20 cellular contexts compared by ENCODE assay signal in the genomic region with DNA sequence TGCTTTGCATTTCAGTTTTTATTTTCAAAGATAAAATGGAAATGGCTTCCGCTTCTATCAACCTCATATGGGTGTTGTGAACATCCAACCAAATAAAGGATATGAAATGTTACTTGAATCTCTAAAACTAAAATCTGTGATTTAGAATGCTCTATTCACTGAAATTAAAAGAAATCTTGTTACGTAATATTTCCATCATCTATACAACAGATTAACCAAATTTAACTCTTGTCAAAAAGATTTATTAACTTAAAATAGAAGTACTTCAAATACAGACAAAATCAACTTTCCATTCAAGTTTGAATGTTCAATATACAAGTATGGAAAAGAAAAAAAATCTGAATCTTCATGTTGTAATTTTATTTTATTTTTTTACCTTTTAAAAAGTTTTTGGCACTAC. TPM values are rescaled to one million over a fixed set of nuclear protein-coding genes. Genes with fewer than 3 reads are reported as not detected.
DNase-seq lines count a peak whose midpoint lies in the region; ATAC-seq and TF ChIP-seq lines count a peak whose summit lies in the region.
"Had no signal": no experiment of that assay in that cellular context is flagged by ENCODE, and none has a peak within 500 bp of the region (broad histone marks: within the 10 kb centered on the region; RNA-seq: fewer than 3 reads in every experiment).

No MANE protein-coding gene starts in this region.

- POLR2A ChIA-PET in CD8-positive, alpha-beta memory T cell (lab: Charles Lee): interaction anchor here (0.6 to 2.4 kb wide), 5 partner anchors 7 to 130 kb away, joined by 3 to 24 read pairs (median 4); a partner anchor contains a TSS
- POLR2A ChIA-PET in activated CD8-positive, alpha-beta T cell treated with anti-CD3 and anti-CD28 coated beads for 36 hours (lab: Charles Lee): interaction anchor here (0.9 to 1.6 kb wide), 7 partner anchors 9 to 58 kb away, joined by 3 to 21 read pairs (median 6); a partner anchor contains a TSS
- POLR2A ChIA-PET in naive thymus-derived CD4-positive, alpha-beta T cell (lab: Charles Lee): interaction anchor here (0.6 to 4.1 kb wide), 6 partner anchors 10 to 280 kb away, joined by 3 to 53 read pairs (median 4); a partner anchor contains a TSS

- no peak for DNase-seq in activated CD8-positive, alpha-beta memory T cell treated with anti-CD3 and anti-CD28 coated beads, Interleukin-2, amount 10 ng/mL, durations not matched to agents 7 days and 5 days
- no peak for DNase-seq in activated CD8-positive, alpha-beta memory T cell treated with anti-CD3 and anti-CD28 coated beads, Interleukin-2, amount 50 U/mL, for 4 hours
- DNase-seq in CD8-positive, alpha-beta memory T cell: no peak
- DNase-seq in activated CD8-positive, alpha-beta T cell treated with anti-CD3 and anti-CD28 coated beads for 36 hours: no peak
- DNase-seq in naive thymus-derived CD4-positive, alpha-beta T cell: no peak
- DNase-seq in UCSD-AML1 (lab: John Stamatoyannopoulos, UW; ENCODE audit: unreplicated experiment) (no peak), NCI-H446 treated with DMSO at 0.1 percent for 48 hours (lab: John Stamatoyannopoulos, UW) (no peak), lower lobe of right lung (no peak)
- DNase-seq: COR-L47; GDM1; left colon; NCI-H1092 treated with DMSO at 0.1 percent for 48 hours; NCI-H187 treated with DMSO at 0.1 percent for 48 hours; NCI-H69; right lobe of liver; Right ventricle myocardium superior; stimulated activated naive B cell treated with anti-CD40 and anti-IgM and Interleukin-4, amounts not matched to agents 10 μg/mL and 1 μg/mL and 100 μg/mL, for 72 hours had no signal

- H3K4me3 Mint-ChIP-seq in activated CD8-positive, alpha-beta memory T cell treated with anti-CD3 and anti-CD28 coated beads, Interleukin-2, amount 10 ng/mL, durations not matched to agents 7 days and 5 days: no peak overlapping the region
- no peak overlapping the region for H3K4me3 Mint-ChIP-seq in CD8-positive, alpha-beta memory T cell
- H3K4me3 Mint-ChIP-seq in activated CD8-positive, alpha-beta T cell treated with anti-CD3 and anti-CD28 coated beads for 36 hours: no peak overlapping the region
- H3K4me3 Mint-ChIP-seq in naive thymus-derived CD4-positive, alpha-beta T cell: peak overlapping the region in 1 of 10 donors; percentile 37
- H3K4me3 Mint-ChIP-seq: stimulated activated naive B cell treated with anti-CD40 and anti-IgM and Interleukin-4, amounts not matched to agents 10 μg/mL and 1 μg/mL and 100 μg/mL, for 72 hours had no signal

- peak overlapping the region; percentile 73 for H3K27ac ChIP-seq in CD8-positive, alpha-beta memory T cell (ENCODE audit: low read depth, low read length)
- peak overlapping the region; percentile 63 for H3K27ac ChIP-seq in naive thymus-derived CD4-positive, alpha-beta T cell (ENCODE audit: low read depth, low read length)
- no peak overlapping the region for H3K27ac ChIP-seq in lower lobe of right lung
- H3K27ac ChIP-seq: A549, gastroesophageal sphincter, hepatocyte, right lobe of liver had no signal

- H3K4me1 ChIP-seq in CD8-positive, alpha-beta memory T cell (ENCODE audit: insufficient read depth, low read length): peaks cover 44% of the 10 kb centered on the region
- H3K4me1 ChIP-seq in naive thymus-derived CD4-positive, alpha-beta T cell (ENCODE audit: control insufficient read depth in 2 of 2, insufficient read depth in 2 of 2, low read length in 2 of 2): peaks cover 35 to 57% of the 10 kb centered on the region in 2 donors
- H3K4me1 ChIP-seq in lower lobe of right lung: no peaks in the 10 kb centered on the region
- H3K4me1 ChIP-seq: A549, gastroesophageal sphincter, right lobe of liver had no signal

- CTCF ChIA-PET in activated CD8-positive, alpha-beta memory T cell treated with anti-CD3 and anti-CD28 coated beads, Interleukin-2, amount 10 ng/mL, durations not matched to agents 7 days and 5 days (lab: Charles Lee): interaction anchor here (1.2 to 2.5 kb wide), 4 partner anchors 10 to 263 kb away, joined by 3 to 20 read pairs (median 8); a partner anchor contains a TSS
- CTCF ChIA-PET in CD8-positive, alpha-beta memory T cell (lab: Charles Lee): interaction anchor here (1.0 to 2.4 kb wide), 4 partner anchors 18 to 262 kb away, joined by 3 to 12 read pairs (median 4); a partner anchor contains a TSS
- CTCF ChIA-PET in activated CD8-positive, alpha-beta T cell treated with anti-CD3 and anti-CD28 coated beads for 36 hours (lab: Charles Lee): interaction anchor here (1.1 to 2.1 kb wide), 4 partner anchors 14 to 263 kb away, joined by 3 to 7 read pairs (median 3); no protein-coding TSS in a partner anchor
- CTCF ChIA-PET in naive thymus-derived CD4-positive, alpha-beta T cell (lab: Charles Lee): interaction anchor here (0.8 to 1.0 kb wide), 3 partner anchors 18 to 263 kb away, joined by 3 to 5 read pairs (median 3); no protein-coding TSS in a partner anchor

- no peaks in the 10 kb centered on the region for H3K9me3 ChIP-seq in CD8-positive, alpha-beta memory T cell (ENCODE audit: low read length)
- no peaks in the 10 kb centered on the region for H3K9me3 ChIP-seq in naive thymus-derived CD4-positive, alpha-beta T cell (ENCODE audit: control insufficient read depth in 2 of 3, low read length in 3 of 3)
- H3K9me3 ChIP-seq in lower lobe of right lung: no peaks in the 10 kb centered on the region
- H3K9me3 ChIP-seq: A549, gastroesophageal sphincter, right lobe of liver had no signal

- H3K27ac Mint-ChIP-seq in activated CD8-positive, alpha-beta memory T cell treated with anti-CD3 and anti-CD28 coated beads, Interleukin-2, amount 10 ng/mL, durations not matched to agents 7 days and 5 days: peak overlapping the region; percentile 54
- H3K27ac Mint-ChIP-seq in CD8-positive, alpha-beta memory T cell: peak overlapping the region in 7 of 8 donors; percentile 3 to 88 (median 70)
- peak overlapping the region; percentile 25 for H3K27ac Mint-ChIP-seq in activated CD8-positive, alpha-beta T cell treated with anti-CD3 and anti-CD28 coated beads for 36 hours
- H3K27ac Mint-ChIP-seq in naive thymus-derived CD4-positive, alpha-beta T cell: peak overlapping the region in 8 of 9 donors; percentile 35 to 87 (median 72)

- no peak for ATAC-seq in activated CD8-positive, alpha-beta memory T cell treated with anti-CD3 and anti-CD28 coated beads, Interleukin-2, amount 10 ng/mL, durations not matched to agents 7 days and 5 days
- no peak for ATAC-seq in activated CD8-positive, alpha-beta T cell treated with anti-CD3 and anti-CD28 coated beads for 36 hours
- ATAC-seq in naive thymus-derived CD4-positive, alpha-beta T cell: no peak
- ATAC-seq in lower lobe of right lung: no peak
- ATAC-seq: A549, gastroesophageal sphincter, left colon had no signal

- peaks cover 38% of the 10 kb centered on the region for H3K4me1 Mint-ChIP-seq in activated CD8-positive, alpha-beta memory T cell treated with anti-CD3 and anti-CD28 coated beads, Interleukin-2, amount 10 ng/mL, durations not matched to agents 7 days and 5 days
- peaks cover 32 to 52% (median 50%) of the 10 kb centered on the region in 3 donors for H3K4me1 Mint-ChIP-seq in CD8-positive, alpha-beta memory T cell
- H3K4me1 Mint-ChIP-seq in activated CD8-positive, alpha-beta T cell treated with anti-CD3 and anti-CD28 coated beads for 36 hours (ENCODE audit: low read depth): peaks cover 48% of the 10 kb centered on the region
- peaks cover 33 to 84% (median 56%) of the 10 kb centered on the region in 7 donors for H3K4me1 Mint-ChIP-seq in naive thymus-derived CD4-positive, alpha-beta T cell

- intact Hi-C loops in activated CD8-positive, alpha-beta T cell treated with anti-CD3 and anti-CD28 coated beads for 36 hours (cut with micrococcal nuclease): loop anchor here (10.0 kb wide), 2 partner anchors 132 to 262 kb away; a partner anchor contains a TSS
- intact Hi-C loops in naive thymus-derived CD4-positive, alpha-beta T cell (cut with micrococcal nuclease): loop anchor here (1.0 to 5.0 kb wide), 5 partner anchors 49 to 366 kb away; a partner anchor contains a TSS
- intact Hi-C loops in lower lobe of right lung (cut with DNase I): no loop called here

- H3K27me3 ChIP-seq in CD8-positive, alpha-beta memory T cell (ENCODE audit: insufficient read depth, low read length, poor library complexity, severe bottlenecking): no peaks in the 10 kb centered on the region
- H3K27me3 ChIP-seq in naive thymus-derived CD4-positive, alpha-beta T cell (ENCODE audit: control insufficient read depth in 2 of 2, insufficient read depth in 2 of 2, low read length in 2 of 2): no peaks in the 10 kb centered on the region
- H3K27me3 ChIP-seq in lower lobe of right lung (ENCODE audit: low read depth): no peaks in the 10 kb centered on the region
- H3K27me3 ChIP-seq: gastroesophageal sphincter, hepatocyte, right lobe of liver had no signal

- no peaks in the 10 kb centered on the region for H3K9me3 Mint-ChIP-seq in activated CD8-positive, alpha-beta memory T cell treated with anti-CD3 and anti-CD28 coated beads, Interleukin-2, amount 10 ng/mL, durations not matched to agents 7 days and 5 days (ENCODE audit: low read depth)
- H3K9me3 Mint-ChIP-seq in CD8-positive, alpha-beta memory T cell: no peaks in the 10 kb centered on the region
- H3K9me3 Mint-ChIP-seq in activated CD8-positive, alpha-beta T cell treated with anti-CD3 and anti-CD28 coated beads for 36 hours: no peaks in the 10 kb centered on the region
- H3K9me3 Mint-ChIP-seq in naive thymus-derived CD4-positive, alpha-beta T cell: no peaks in the 10 kb centered on the region
- H3K9me3 Mint-ChIP-seq: stimulated activated naive B cell treated with anti-CD40 and anti-IgM and Interleukin-4, amounts not matched to agents 10 μg/mL and 1 μg/mL and 100 μg/mL, for 72 hours had no signal

- H3K4me3 ChIP-seq in CD8-positive, alpha-beta memory T cell (ENCODE audit: low read length): no peak overlapping the region
- no peak overlapping the region for H3K4me3 ChIP-seq in naive thymus-derived CD4-positive, alpha-beta T cell (ENCODE audit: low read length)
- H3K4me3 ChIP-seq in lower lobe of right lung: no peak overlapping the region
- H3K4me3 ChIP-seq: A549, gastroesophageal sphincter, hepatocyte, right lobe of liver had no signal

- no peaks in the 10 kb centered on the region for H3K27me3 Mint-ChIP-seq in activated CD8-positive, alpha-beta memory T cell treated with anti-CD3 and anti-CD28 coated beads, Interleukin-2, amount 10 ng/mL, durations not matched to agents 7 days and 5 days
- H3K27me3 Mint-ChIP-seq in CD8-positive, alpha-beta memory T cell: no peaks in the 10 kb centered on the region
- H3K27me3 Mint-ChIP-seq in activated CD8-positive, alpha-beta T cell treated with anti-CD3 and anti-CD28 coated beads for 36 hours: no peaks in the 10 kb centered on the region
- no peaks in the 10 kb centered on the region for H3K27me3 Mint-ChIP-seq in naive thymus-derived CD4-positive, alpha-beta T cell
- H3K27me3 Mint-ChIP-seq: stimulated activated naive B cell treated with anti-CD40 and anti-IgM and Interleukin-4, amounts not matched to agents 10 μg/mL and 1 μg/mL and 100 μg/mL, for 72 hours had no signal

- H3K36me3 ChIP-seq in CD8-positive, alpha-beta memory T cell (ENCODE audit: insufficient read depth, low read length): peaks cover 5% of the 10 kb centered on the region
- peaks cover 0 to 14% (median 4%) of the 10 kb centered on the region in 3 experiments for H3K36me3 ChIP-seq in naive thymus-derived CD4-positive, alpha-beta T cell (ENCODE audit: control insufficient read depth in 2 of 3, insufficient read depth in 3 of 3, low read length in 3 of 3)
- peaks cover 86% of the 10 kb centered on the region for H3K36me3 ChIP-seq in lower lobe of right lung

- no peak for TF ChIP-seq CTCF in activated CD8-positive, alpha-beta T cell treated with anti-CD3 and anti-CD28 coated beads for 36 hours (IDR thresholded peaks at IDR 0.05)
- no peak for TF ChIP-seq CTCF in lower lobe of right lung (IDR thresholded peaks at IDR 0.05)

- H3K36me3 Mint-ChIP-seq in activated CD8-positive, alpha-beta memory T cell treated with anti-CD3 and anti-CD28 coated beads, Interleukin-2, amount 10 ng/mL, durations not matched to agents 7 days and 5 days: peaks cover 37% of the 10 kb centered on the region
- H3K36me3 Mint-ChIP-seq in CD8-positive, alpha-beta memory T cell: peaks cover 0 to 57% (median 18%) of the 10 kb centered on the region in 3 donors
- H3K36me3 Mint-ChIP-seq in activated CD8-positive, alpha-beta T cell treated with anti-CD3 and anti-CD28 coated beads for 36 hours (ENCODE audit: low read depth): peaks cover 48% of the 10 kb centered on the region
- H3K36me3 Mint-ChIP-seq in naive thymus-derived CD4-positive, alpha-beta T cell: peaks cover 0 to 33% (median 27%) of the 10 kb centered on the region in 5 donors

RNA-seq across cellular contexts. Expression of a gene that starts 18.7 kb away (rescaled TPM):
- total RNA-seq in activated CD8-positive, alpha-beta memory T cell treated with anti-CD3 and anti-CD28 coated beads, Interleukin-2, amount 10 ng/mL, durations not matched to agents 7 days and 5 days: 10 to 100 TPM; 87.0 to 97.4 TPM
- total RNA-seq in CD8-positive, alpha-beta memory T cell: 100 to 1,000 TPM; 123 to 126 TPM
- polyA plus RNA-seq in CD8-positive, alpha-beta memory T cell: 46.4 TPM
- 10 to 100 TPM; 81.3 to 85.8 TPM for total RNA-seq in activated CD8-positive, alpha-beta T cell treated with anti-CD3 and anti-CD28 coated beads for 36 hours
- 10 to 100 TPM; 62.1 to 98.7 (median 81.6) TPM for total RNA-seq in naive thymus-derived CD4-positive, alpha-beta T cell
- 10 to 100 TPM; 34.7 to 35.9 TPM for polyA plus RNA-seq in naive thymus-derived CD4-positive, alpha-beta T cell
- 34.7 TPM for total RNA-seq in lower lobe of right lung

RNA-seq across cellular contexts. Expression of a gene that starts 18.8 kb away (rescaled TPM):
- total RNA-seq in activated CD8-positive, alpha-beta memory T cell treated with anti-CD3 and anti-CD28 coated beads, Interleukin-2, amount 10 ng/mL, durations not matched to agents 7 days and 5 days: 10 to 100 TPM; 40.5 to 42.2 TPM
- total RNA-seq in CD8-positive, alpha-beta memory T cell: 10 to 100 TPM; 39.8 to 40.6 TPM
- polyA plus RNA-seq in CD8-positive, alpha-beta memory T cell: 0.55 TPM
- total RNA-seq in activated CD8-positive, alpha-beta T cell treated with anti-CD3 and anti-CD28 coated beads for 36 hours: 10 to 100 TPM; 51.0 to 51.8 TPM
- total RNA-seq in naive thymus-derived CD4-positive, alpha-beta T cell: 10 to 100 TPM in 1 of 5 experiments, 1 to 10 TPM in 3, under 1 TPM in 1; 0.97 to 25.2 (median 1.3) TPM
- under 1 TPM in 1 of 2 donors, not detected in 1; 0.74 TPM for polyA plus RNA-seq in naive thymus-derived CD4-positive, alpha-beta T cell
- total RNA-seq in lower lobe of right lung: 0.68 TPM

RNA-seq across cellular contexts. Expression of a gene that starts 57.0 kb away (rescaled TPM):
- 10 to 100 TPM; 49.9 to 53.3 TPM for total RNA-seq in activated CD8-positive, alpha-beta memory T cell treated with anti-CD3 and anti-CD28 coated beads, Interleukin-2, amount 10 ng/mL, durations not matched to agents 7 days and 5 days
- 10 to 100 TPM; 46.2 to 47.8 TPM for total RNA-seq in CD8-positive, alpha-beta memory T cell
- 11.0 TPM for polyA plus RNA-seq in CD8-positive, alpha-beta memory T cell
- 10 to 100 TPM; 17.1 to 19.4 TPM for total RNA-seq in activated CD8-positive, alpha-beta T cell treated with anti-CD3 and anti-CD28 coated beads for 36 hours
- total RNA-seq in naive thymus-derived CD4-positive, alpha-beta T cell: 10 to 100 TPM; 44.5 to 91.2 (median 58.3) TPM
- polyA plus RNA-seq in naive thymus-derived CD4-positive, alpha-beta T cell: 10 to 100 TPM in 1 of 2 donors, 1 to 10 TPM in 1; 5.2 to 16.7 TPM
- 44.5 TPM for total RNA-seq in lower lobe of right lung
